Comparison of ENCODE assay signal across 8 cellular contexts in genomic region chrX:18886344-18887161, GRCh38.
DNase-seq lines count a peak whose midpoint lies in the region; ATAC-seq and TF ChIP-seq lines count a peak whose summit lies in the region.

No MANE protein-coding gene starts in this region.

- intact Hi-C loops in lower lobe of right lung (cut with DNase I) = no loop called here

- H3K27me3 ChIP-seq in duodenal mucosa (ENCODE audit: control insufficient read depth in 1 of 2, insufficient read depth in 2 of 2, low read length in 2 of 2) = no peaks in the 10 kb centered on the region
- H3K27me3 ChIP-seq in lower lobe of right lung (ENCODE audit: low read depth) = no peaks in the 10 kb centered on the region

- H3K36me3 ChIP-seq in duodenal mucosa (ENCODE audit: control insufficient read depth in 1 of 2, insufficient read depth in 2 of 2, low read length in 2 of 2) = no peaks in the 10 kb centered on the region
- no peaks in the 10 kb centered on the region for H3K36me3 ChIP-seq in lower lobe of right lung

- H3K9me3 ChIP-seq in duodenal mucosa (ENCODE audit: control insufficient read depth in 1 of 2, low read length in 2 of 2) = no peaks in the 10 kb centered on the region
- H3K9me3 ChIP-seq in lower lobe of right lung = no peaks in the 10 kb centered on the region

- H3K27ac ChIP-seq in duodenal mucosa (ENCODE audit: low read depth, low read length) (peak overlapping the region; percentile 75), lower lobe of right lung (peak overlapping the region; percentile 84)

- DNase-seq in SIG-M5 treated with dmso at 0.1 percent for 504 hours (lab: John Stamatoyannopoulos, UW; ENCODE audit: unreplicated experiment) (peak; percentile 77), SIG-M5 (lab: John Stamatoyannopoulos, UW) (no peak), NAMALWA (ENCODE audit: low spot score) (peak; percentile 80), lower lobe of right lung (peak; percentile 84)
- peak; percentile 8 for DNase-seq in activated CD4-positive, alpha-beta T cell treated with anti-CD3 and anti-CD28 coated beads for 1 hour
- DNase-seq in stimulated activated CD8-positive, alpha-beta memory T cell treated with anti-CD3 and anti-CD28 coated beads, Interleukin-4, amount 100 ng/mL, for 24 hours (ENCODE audit: low read depth) = peak; percentile 21

- peak overlapping the region; percentile 55 to 63 for H3K9ac ChIP-seq in duodenal mucosa (ENCODE audit: low read depth in 1 of 2, low read length in 2 of 2)

- peak; percentile 51 for TF ChIP-seq CTCF in lower lobe of right lung (IDR thresholded peaks at IDR 0.05)

- H3K4me1 ChIP-seq in duodenal mucosa (ENCODE audit: control insufficient read depth in 1 of 2, insufficient read depth in 2 of 2, low read length in 2 of 2) = peaks cover 12 to 18% of the 10 kb centered on the region in 2 donors
- peaks cover 25% of the 10 kb centered on the region for H3K4me1 ChIP-seq in lower lobe of right lung

- H3K4me3 ChIP-seq in duodenal mucosa (ENCODE audit: low read depth in 1 of 2, low read length in 2 of 2) (peak overlapping the region; percentile 69 to 71), lower lobe of right lung (peak overlapping the region; percentile 50)

- ATAC-seq in HG02642 (IDR thresholded peaks at IDR 0.05; ENCODE audit: poor library complexity, unreplicated experiment) = peak; percentile 84
- peak; percentile 74 to 88 for ATAC-seq in lower lobe of right lung
